In the genomic region with DNA sequence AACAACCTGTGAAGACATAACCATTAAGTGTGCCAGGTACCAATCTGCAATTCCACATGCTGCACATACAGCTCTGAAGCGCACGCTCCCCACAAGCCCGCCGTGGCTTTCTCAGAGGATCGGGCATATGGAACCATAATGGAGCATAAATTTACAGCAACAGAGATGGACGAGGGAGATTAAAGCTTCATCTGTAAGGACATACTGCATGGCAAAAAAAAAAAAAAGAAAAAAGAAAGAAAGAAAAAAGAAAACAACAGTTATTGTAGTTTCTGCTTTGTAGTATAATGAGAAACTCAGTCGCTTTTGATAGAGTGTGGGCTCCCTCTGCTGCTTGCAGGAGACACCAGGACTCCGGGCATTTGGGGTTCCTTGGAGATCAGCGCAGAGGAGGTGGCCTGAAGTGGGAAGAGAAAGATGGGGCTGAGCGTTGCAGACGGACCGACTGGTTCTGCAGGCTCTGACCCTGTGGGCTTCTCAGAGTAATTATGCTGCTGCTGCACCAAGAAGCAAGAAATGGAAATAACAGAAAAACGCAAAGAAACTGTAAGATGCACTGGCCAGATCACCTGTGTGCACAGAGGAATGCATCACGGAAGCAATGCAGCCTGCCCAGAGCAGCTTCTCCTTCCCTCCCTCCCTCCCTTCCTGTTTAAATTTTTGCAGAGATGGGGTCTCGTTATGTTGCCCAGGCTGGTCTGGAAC, we compare ENCODE assay signal across 9 cellular contexts. TPM values are rescaled to one million over a fixed set of nuclear protein-coding genes. Genes with fewer than 3 reads are reported as not detected.
DNase-seq lines count a peak whose midpoint lies in the region; ATAC-seq and TF ChIP-seq lines count a peak whose summit lies in the region.
"Had no signal": no experiment of that assay in that cellular context is flagged by ENCODE, and none has a peak within 500 bp of the region (broad histone marks: within the 10 kb centered on the region; RNA-seq: fewer than 3 reads in every experiment).

No MANE protein-coding gene starts in this region.

- H3K27ac Mint-ChIP-seq in WTC11 (no peak overlapping the region), memory B cell (no peak overlapping the region)

- H3K4me3 ChIP-seq in effector memory CD4-positive, alpha-beta T cell (ENCODE audit: insufficient read depth, low read depth, low read length, poor library complexity, severe bottlenecking): no peak overlapping the region
- H3K4me3 ChIP-seq: skin epidermis had no signal

- H3K36me3 Mint-ChIP-seq in WTC11: no peaks in the 10 kb centered on the region
- no peaks in the 10 kb centered on the region for H3K36me3 Mint-ChIP-seq in memory B cell

- DNase-seq in AML-193 (lab: John Stamatoyannopoulos, UW): peak; percentile 43 to 54
- DNase-seq in NCI-H2227 (lab: John Stamatoyannopoulos, UW; ENCODE audit: unreplicated experiment): peak; percentile 96
- peak; percentile 65 for DNase-seq in WTC11 (ENCODE audit: low spot score)
- peak; percentile 23 to 29 (median 26) for DNase-seq in effector memory CD4-positive, alpha-beta T cell
- no peak for DNase-seq in memory B cell (ENCODE audit: low spot score in 2 of 2)
- peak; percentile 80 for DNase-seq in superior temporal gyrus (ENCODE audit: extremely low spot score)
- DNase-seq in GOT3 (lab: John Stamatoyannopoulos, UW): no peak

- H3K27me3 Mint-ChIP-seq in WTC11 (ENCODE audit: low read depth) (peaks cover 2% of the 10 kb centered on the region; the same call in 1 of the 2 replicates), memory B cell (peaks cover 15% of the 10 kb centered on the region)

- H3K27me3 ChIP-seq in effector memory CD4-positive, alpha-beta T cell (replicated peaks; ENCODE audit: control insufficient read depth, insufficient read depth, low read length, poor library complexity, severe bottlenecking): peaks cover 3% of the 10 kb centered on the region

- H3K4me1 ChIP-seq in effector memory CD4-positive, alpha-beta T cell (ENCODE audit: control insufficient read depth, insufficient read depth, low read length, poor library complexity, severe bottlenecking): peaks cover 2% of the 10 kb centered on the region

- H3K36me3 ChIP-seq in effector memory CD4-positive, alpha-beta T cell (ENCODE audit: control insufficient read depth, insufficient read depth, low read length): no peaks in the 10 kb centered on the region

- CTCF ChIA-PET in WTC11 (lab: Charles Lee): interaction anchor here (0.6 to 1.5 kb wide), 12 partner anchors 9 to 542 kb away, joined by 3 to 10 read pairs (median 4); partner anchors contain the start of gene PDCD5

- H3K27ac ChIP-seq in effector memory CD4-positive, alpha-beta T cell (ENCODE audit: insufficient read depth, low read length, poor library complexity, severe bottlenecking): no peak overlapping the region
- H3K27ac ChIP-seq: skin epidermis had no signal

- H3K9me3 ChIP-seq in effector memory CD4-positive, alpha-beta T cell (ENCODE audit: control insufficient read depth, low read length): no peaks in the 10 kb centered on the region

- peak overlapping the region; percentile 50 for H3K4me3 Mint-ChIP-seq in WTC11
- H3K4me3 Mint-ChIP-seq in memory B cell: no peak overlapping the region

- ATAC-seq in GM18511 (IDR thresholded peaks at IDR 0.05; ENCODE audit: unreplicated experiment) (peak; percentile 61), WTC11 (peak; percentile 95), memory B cell (ENCODE audit: low read depth) (peak; percentile 58)

- H3K4me1 Mint-ChIP-seq in WTC11 (peaks cover 5% of the 10 kb centered on the region; the same call in 1 of the 2 replicates), memory B cell (no peaks in the 10 kb centered on the region)

- POLR2A ChIA-PET in WTC11 (lab: Charles Lee): no interaction called here

- TF ChIP-seq CTCF in WTC11 (IDR thresholded peaks at IDR 0.05): no peak

- no peaks in the 10 kb centered on the region for H3K9me3 Mint-ChIP-seq in WTC11
- H3K9me3 Mint-ChIP-seq in memory B cell: no peaks in the 10 kb centered on the region

TF ChIP-seq in WTC11, 78 proteins besides CTCF, POLR2A, EP300 and RAD21 (continues in another document):
- TF ChIP-seq, protein P1, sequence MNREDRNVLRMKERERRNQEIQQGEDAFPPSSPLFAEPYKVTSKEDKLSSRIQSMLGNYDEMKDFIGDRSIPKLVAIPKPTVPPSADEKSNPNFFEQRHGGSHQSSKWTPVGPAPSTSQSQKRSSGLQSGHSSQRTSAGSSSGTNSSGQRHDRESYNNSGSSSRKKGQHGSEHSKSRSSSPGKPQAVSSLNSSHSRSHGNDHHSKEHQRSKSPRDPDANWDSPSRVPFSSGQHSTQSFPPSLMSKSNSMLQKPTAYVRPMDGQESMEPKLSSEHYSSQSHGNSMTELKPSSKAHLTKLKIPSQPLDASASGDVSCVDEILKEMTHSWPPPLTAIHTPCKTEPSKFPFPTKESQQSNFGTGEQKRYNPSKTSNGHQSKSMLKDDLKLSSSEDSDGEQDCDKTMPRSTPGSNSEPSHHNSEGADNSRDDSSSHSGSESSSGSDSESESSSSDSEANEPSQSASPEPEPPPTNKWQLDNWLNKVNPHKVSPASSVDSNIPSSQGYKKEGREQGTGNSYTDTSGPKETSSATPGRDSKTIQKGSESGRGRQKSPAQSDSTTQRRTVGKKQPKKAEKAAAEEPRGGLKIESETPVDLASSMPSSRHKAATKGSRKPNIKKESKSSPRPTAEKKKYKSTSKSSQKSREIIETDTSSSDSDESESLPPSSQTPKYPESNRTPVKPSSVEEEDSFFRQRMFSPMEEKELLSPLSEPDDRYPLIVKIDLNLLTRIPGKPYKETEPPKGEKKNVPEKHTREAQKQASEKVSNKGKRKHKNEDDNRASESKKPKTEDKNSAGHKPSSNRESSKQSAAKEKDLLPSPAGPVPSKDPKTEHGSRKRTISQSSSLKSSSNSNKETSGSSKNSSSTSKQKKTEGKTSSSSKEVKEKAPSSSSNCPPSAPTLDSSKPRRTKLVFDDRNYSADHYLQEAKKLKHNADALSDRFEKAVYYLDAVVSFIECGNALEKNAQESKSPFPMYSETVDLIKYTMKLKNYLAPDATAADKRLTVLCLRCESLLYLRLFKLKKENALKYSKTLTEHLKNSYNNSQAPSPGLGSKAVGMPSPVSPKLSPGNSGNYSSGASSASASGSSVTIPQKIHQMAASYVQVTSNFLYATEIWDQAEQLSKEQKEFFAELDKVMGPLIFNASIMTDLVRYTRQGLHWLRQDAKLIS (CRISPR knock-in tag; IDR thresholded peaks at IDR 0.05; ENCODE audit: borderline replicate concordance): no peak
- TF ChIP-seq KAT7 (CRISPR knock-in tag; IDR thresholded peaks at IDR 0.05; ENCODE audit: borderline replicate concordance): no peak
- no peak for TF ChIP-seq TCF7 (CRISPR knock-in tag; IDR thresholded peaks at IDR 0.05; ENCODE audit: low read depth)
- no peak for TF ChIP-seq SMAD4 (CRISPR knock-in tag; IDR thresholded peaks at IDR 0.05)
- TF ChIP-seq ATF6 (CRISPR knock-in tag; IDR thresholded peaks at IDR 0.05): no peak
- TF ChIP-seq, protein P2, sequence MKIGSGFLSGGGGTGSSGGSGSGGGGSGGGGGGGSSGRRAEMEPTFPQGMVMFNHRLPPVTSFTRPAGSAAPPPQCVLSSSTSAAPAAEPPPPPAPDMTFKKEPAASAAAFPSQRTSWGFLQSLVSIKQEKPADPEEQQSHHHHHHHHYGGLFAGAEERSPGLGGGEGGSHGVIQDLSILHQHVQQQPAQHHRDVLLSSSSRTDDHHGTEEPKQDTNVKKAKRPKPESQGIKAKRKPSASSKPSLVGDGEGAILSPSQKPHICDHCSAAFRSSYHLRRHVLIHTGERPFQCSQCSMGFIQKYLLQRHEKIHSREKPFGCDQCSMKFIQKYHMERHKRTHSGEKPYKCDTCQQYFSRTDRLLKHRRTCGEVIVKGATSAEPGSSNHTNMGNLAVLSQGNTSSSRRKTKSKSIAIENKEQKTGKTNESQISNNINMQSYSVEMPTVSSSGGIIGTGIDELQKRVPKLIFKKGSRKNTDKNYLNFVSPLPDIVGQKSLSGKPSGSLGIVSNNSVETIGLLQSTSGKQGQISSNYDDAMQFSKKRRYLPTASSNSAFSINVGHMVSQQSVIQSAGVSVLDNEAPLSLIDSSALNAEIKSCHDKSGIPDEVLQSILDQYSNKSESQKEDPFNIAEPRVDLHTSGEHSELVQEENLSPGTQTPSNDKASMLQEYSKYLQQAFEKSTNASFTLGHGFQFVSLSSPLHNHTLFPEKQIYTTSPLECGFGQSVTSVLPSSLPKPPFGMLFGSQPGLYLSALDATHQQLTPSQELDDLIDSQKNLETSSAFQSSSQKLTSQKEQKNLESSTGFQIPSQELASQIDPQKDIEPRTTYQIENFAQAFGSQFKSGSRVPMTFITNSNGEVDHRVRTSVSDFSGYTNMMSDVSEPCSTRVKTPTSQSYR (CRISPR knock-in tag; IDR thresholded peaks at IDR 0.05): no peak
- no peak for TF ChIP-seq ETV6 (CRISPR knock-in tag; IDR thresholded peaks at IDR 0.05)
- TF ChIP-seq CREB1 (CRISPR knock-in tag; IDR thresholded peaks at IDR 0.05): no peak
- no peak for TF ChIP-seq GABPB1 (CRISPR knock-in tag; IDR thresholded peaks at IDR 0.05)
- no peak for TF ChIP-seq ZNF423 (CRISPR knock-in tag; IDR thresholded peaks at IDR 0.05)

RNA-seq across cellular contexts. Expression of gene PDCD5, which starts 10.8 kb away (rescaled TPM):
- total RNA-seq in WTC11 (2021): 89.5 to 98.3 TPM (median 93.9 TPM) in 3 replicates

Comparison
In these comparisons a context has a peak if more than half of its experiments do, and no peak if none do; other contexts are left out.
1. DNase-seq: peak in AML-193 (2 of 2), NCI-H2227 (single experiment), WTC11 (single experiment), effector memory CD4-positive, alpha-beta T cell (3 of 3) and superior temporal gyrus (single experiment); none in memory B cell (0 of 2) and GOT3 (single experiment).
2. Peak in every context shown above with its lines, with median percentiles within 50 percentile points of each other: ATAC-seq.